ENCODE assay signal across 11 cellular contexts in the genomic region with DNA sequence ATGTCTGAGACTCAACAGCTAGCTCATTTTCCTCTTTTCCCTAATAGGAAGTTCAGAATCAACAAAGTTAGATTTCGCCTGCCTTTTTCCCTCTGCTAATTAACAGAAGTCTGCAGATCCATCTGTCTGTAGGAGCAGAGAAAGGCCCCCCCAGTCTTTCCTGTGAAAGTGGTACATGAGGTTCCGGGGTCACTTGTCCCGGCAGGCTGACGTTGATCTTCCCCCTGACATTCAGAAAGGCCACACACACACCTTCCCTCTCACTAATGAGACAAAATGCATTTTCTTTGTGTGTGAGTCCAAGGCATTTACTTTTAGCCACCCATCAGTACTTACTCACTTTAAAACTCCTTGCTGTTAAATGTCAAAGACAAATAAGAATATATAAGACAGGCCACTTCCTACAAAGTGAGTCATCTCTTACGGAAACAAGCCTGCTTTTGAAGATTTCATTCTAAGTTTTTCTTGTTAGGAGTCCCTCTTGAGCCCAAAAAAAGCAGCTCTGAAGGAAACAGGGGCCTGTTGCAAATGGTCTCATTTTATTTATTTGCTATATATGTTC.
DNase-seq lines count a peak whose midpoint lies in the region; ATAC-seq, FAIRE-seq and TF ChIP-seq lines count a peak whose summit lies in the region.
"Had no signal": no experiment of that assay in that cellular context is flagged by ENCODE, and none has a peak within 500 bp of the region (broad histone marks: within the 10 kb centered on the region; RNA-seq: fewer than 3 reads in every experiment).

No MANE protein-coding gene starts in this region.

- intact Hi-C loops in CD4-positive, alpha-beta T cell (cut with DNase I, micrococcal nuclease): no loop called here

- H3K4me1 Mint-ChIP-seq in CD4-positive, alpha-beta T cell (ENCODE audit: low read depth): peaks cover 14% of the 10 kb centered on the region
- peaks cover 39% of the 10 kb centered on the region for H3K4me1 Mint-ChIP-seq in nephron

- no peaks in the 10 kb centered on the region for H3K9me3 ChIP-seq in CD4-positive, alpha-beta T cell (ENCODE audit: control insufficient read depth, low read length)

- peak; percentile 75 for ATAC-seq in CD4-positive, alpha-beta T cell (ENCODE audit: poor library complexity)
- ATAC-seq in HG02588 (IDR thresholded peaks at IDR 0.05; ENCODE audit: unreplicated experiment) (no peak), GM19467 (IDR thresholded peaks at IDR 0.05; ENCODE audit: unreplicated experiment) (no peak)
- ATAC-seq: right cardiac atrium, WTC11 had no signal

- no peaks in the 10 kb centered on the region for H3K9me3 Mint-ChIP-seq in CD4-positive, alpha-beta T cell
- no peaks in the 10 kb centered on the region for H3K9me3 Mint-ChIP-seq in nephron
- H3K9me3 Mint-ChIP-seq: WTC11 had no signal

- POLR2A ChIA-PET in CD4-positive, alpha-beta T cell (lab: Charles Lee): no interaction called here

- H3K36me3 ChIP-seq in bronchial epithelial cell (ENCODE audit: control insufficient read depth, insufficient read depth, low read length): no peaks in the 10 kb centered on the region

- peak overlapping the region; percentile 68 for H3K4me3 Mint-ChIP-seq in CD4-positive, alpha-beta T cell
- H3K4me3 Mint-ChIP-seq in nephron: no peak overlapping the region
- H3K4me3 Mint-ChIP-seq: WTC11 had no signal

- no peak for DNase-seq in CD4-positive, alpha-beta T cell
- DNase-seq in MV-4-11 (lab: John Stamatoyannopoulos, UW) (peak; percentile 56), bronchial epithelial cell (ENCODE audit: low read depth) (peak; percentile 72), SW 1271 (lab: John Stamatoyannopoulos, UW) (no peak), DMS79 (lab: John Stamatoyannopoulos, UW) (no peak)
- DNase-seq: NCI-H2107, right cardiac atrium had no signal

- H3K27me3 ChIP-seq in CD4-positive, alpha-beta T cell (ENCODE audit: control insufficient read depth, insufficient read depth, low read length): no peaks in the 10 kb centered on the region
- H3K27me3 ChIP-seq in bronchial epithelial cell (ENCODE audit: control insufficient read depth, insufficient read depth, low read length): no peaks in the 10 kb centered on the region

- H3K27me3 Mint-ChIP-seq in CD4-positive, alpha-beta T cell: no peaks in the 10 kb centered on the region
- no peaks in the 10 kb centered on the region for H3K27me3 Mint-ChIP-seq in nephron (ENCODE audit: low read depth)

- TF ChIP-seq CTCF in CD4-positive, alpha-beta T cell (IDR thresholded peaks at IDR 0.05): no peak
- TF ChIP-seq CTCF in bronchial epithelial cell (IDR thresholded peaks at IDR 0.05; ENCODE audit: insufficient read depth, low read length, severe bottlenecking) (no peak), nephron (IDR thresholded peaks at IDR 0.05; ENCODE audit: unreplicated experiment in 3 of 3) (no peak)

- CTCF ChIA-PET in CD4-positive, alpha-beta T cell (lab: Charles Lee): no interaction called here

- no peaks in the 10 kb centered on the region for H3K36me3 Mint-ChIP-seq in CD4-positive, alpha-beta T cell (ENCODE audit: low read depth)
- H3K36me3 Mint-ChIP-seq in nephron (ENCODE audit: low read depth): peaks cover 33% of the 10 kb centered on the region
- H3K36me3 Mint-ChIP-seq: WTC11 had no signal

- H3K4me3 ChIP-seq in bronchial epithelial cell (ENCODE audit: low read depth, low read length): no peak overlapping the region

- peak overlapping the region; percentile 47 for H3K27ac Mint-ChIP-seq in CD4-positive, alpha-beta T cell
- H3K27ac Mint-ChIP-seq in nephron: peak overlapping the region in 2 of 3 experiments; percentile 69 to 72
- H3K27ac Mint-ChIP-seq: WTC11 had no signal

- no peak for FAIRE-seq in bronchial epithelial cell (lab: Jason Lieb, UNC)

- no peak overlapping the region for H3K27ac ChIP-seq in CD4-positive, alpha-beta T cell (ENCODE audit: low read depth, low read length)

Comparison
In these comparisons a context has a peak if more than half of its experiments do, and no peak if none do; other contexts are left out.
1. DNase-seq: peak in MV-4-11 (single experiment) and bronchial epithelial cell (single experiment); none in CD4-positive, alpha-beta T cell (0 of 10), SW 1271 (0 of 2) and DMS79 (single experiment).